Comparison of ENCODE assay signal across 1 cellular context in genomic region chr3:128707935-128708494, GRCh38.
A peak's percentile ranks its signal among the peaks of the same experiment; 100 is the strongest.
TF ChIP-seq lines count a peak whose summit lies in the region.

No MANE protein-coding gene starts in this region.

TF ChIP-seq in HepG2, 621 proteins besides CTCF, POLR2A, EP300 and RAD21 (continued from another document and continues in another):
- TF ChIP-seq CBX2 (IDR thresholded peaks at IDR 0.05; ENCODE audit: low read depth, low read length) (no peak), CBX2 (CRISPR knock-in tag; IDR thresholded peaks at IDR 0.05; ENCODE audit: low read depth) (no peak), THAP11 (CRISPR knock-in tag; IDR thresholded peaks at IDR 0.05) (peak; percentile 60; the same call in 1 of the 2 replicates), ZNF3 (CRISPR knock-in tag; IDR thresholded peaks at IDR 0.05) (peak; percentile 94), BCL6 (CRISPR knock-in tag; IDR thresholded peaks at IDR 0.05) (peak; percentile 66), MXD4 (CRISPR knock-in tag; IDR thresholded peaks at IDR 0.05) (peak; percentile 44; the same call in 1 of the 2 replicates), TFAP4 (IDR thresholded peaks at IDR 0.05; ENCODE audit: borderline replicate concordance, low read depth) (peak; percentile 36), PRDM4 (CRISPR knock-in tag; IDR thresholded peaks at IDR 0.05; ENCODE audit: borderline replicate concordance) (no peak), CREM (IDR thresholded peaks at IDR 0.05) (peak; percentile 66; the same call in 1 of the 2 replicates), CREM (CRISPR knock-in tag; IDR thresholded peaks at IDR 0.05) (no peak), ZSCAN29 (CRISPR knock-in tag; conservative IDR thresholded peaks at IDR 0.05) (0 out of 2 replicates have a peak, but pooled peaks have one; percentile 54), PBX2 (CRISPR knock-in tag; IDR thresholded peaks at IDR 0.05) (peak; percentile 80), ZNF235 (CRISPR knock-in tag; IDR thresholded peaks at IDR 0.05; ENCODE audit: borderline replicate concordance) (no peak), ZFP90 (CRISPR knock-in tag; IDR thresholded peaks at IDR 0.05; ENCODE audit: borderline replicate concordance) (0 out of 2 replicates have a peak, but pooled peaks have one; percentile 59), DNMT3B (CRISPR knock-in tag; conservative IDR thresholded peaks at IDR 0.05) (no peak), ZNF414 (CRISPR knock-in tag; IDR thresholded peaks at IDR 0.05) (0 out of 2 replicates have a peak, but pooled peaks have one; percentile 57), ZNF607 (CRISPR knock-in tag; IDR thresholded peaks at IDR 0.05; ENCODE audit: borderline replicate concordance) (no peak; the same call in 1 of the 2 replicates), FOXK2 (IDR thresholded peaks at IDR 0.05) (peak; percentile 81), TBX2 (CRISPR knock-in tag; IDR thresholded peaks at IDR 0.05; ENCODE audit: borderline replicate concordance) (peak; percentile 84), ZNF709 (CRISPR knock-in tag; IDR thresholded peaks at IDR 0.05) (no peak), SRY (CRISPR knock-in tag; IDR thresholded peaks at IDR 0.05) (no peak; the same call in 1 of the 2 replicates), RFX3 (CRISPR knock-in tag; IDR thresholded peaks at IDR 0.05) (no peak), MLXIP (CRISPR knock-in tag; IDR thresholded peaks at IDR 0.05; ENCODE audit: borderline replicate concordance) (no peak), POGZ (CRISPR knock-in tag; IDR thresholded peaks at IDR 0.05) (peak; percentile 42; the same call in 1 of the 2 replicates), POGK (CRISPR knock-in tag; conservative IDR thresholded peaks at IDR 0.05) (0 out of 2 replicates have a peak, but pooled peaks have one; percentile 35), ZBTB20 (CRISPR knock-in tag; IDR thresholded peaks at IDR 0.05; ENCODE audit: borderline replicate concordance, low read depth) (peak; percentile 69; the same call in 1 of the 2 replicates), PHF21A (CRISPR knock-in tag; IDR thresholded peaks at IDR 0.05) (peak; percentile 64), ZFAT (CRISPR knock-in tag; conservative IDR thresholded peaks at IDR 0.05) (no peak), TRIM22 (IDR thresholded peaks at IDR 0.05) (no peak), FOXO1 (CRISPR knock-in tag; IDR thresholded peaks at IDR 0.05) (peak; percentile 65; the same call in 1 of the 2 replicates), ZNF501 (CRISPR knock-in tag; IDR thresholded peaks at IDR 0.05) (peak; percentile 80), RARG (CRISPR knock-in tag; IDR thresholded peaks at IDR 0.05; ENCODE audit: low read depth) (no peak), KDM4B (CRISPR knock-in tag; IDR thresholded peaks at IDR 0.05) (no peak), FLYWCH1 (CRISPR knock-in tag; IDR thresholded peaks at IDR 0.05) (peak; percentile 22; the same call in 1 of the 2 replicates), HNF4G (IDR thresholded peaks at IDR 0.05; ENCODE audit: borderline replicate concordance, low read depth, low read length) (peak; percentile 69), HNF4G (CRISPR knock-in tag; IDR thresholded peaks at IDR 0.05; ENCODE audit: borderline replicate concordance, low read depth) (no peak; the same call in 1 of the 2 replicates), RBFOX2 (IDR thresholded peaks at IDR 0.05; ENCODE audit: low read depth, low read length) (no peak), GFI1 (CRISPR knock-in tag; IDR thresholded peaks at IDR 0.05; ENCODE audit: borderline replicate concordance) (peak; percentile 81; the same call in 1 of the 2 replicates), BRF2 (CRISPR knock-in tag; IDR thresholded peaks at IDR 0.05) (no peak), ZBTB21 (CRISPR knock-in tag; IDR thresholded peaks at IDR 0.05) (no peak; the same call in 1 of the 2 replicates), SKI (IDR thresholded peaks at IDR 0.05; ENCODE audit: partially characterized antibody) (peak; percentile 90), PITX1 (CRISPR knock-in tag; IDR thresholded peaks at IDR 0.05) (peak; percentile 66; the same call in 1 of the 2 replicates), CSRNP1 (CRISPR knock-in tag; IDR thresholded peaks at IDR 0.05) (0 out of 2 replicates have a peak, but pooled peaks have one; percentile 53), ASH2L (IDR thresholded peaks at IDR 0.05; ENCODE audit: insufficient read length, low read depth, low read length) (peak; percentile 35), FOXA3 (CRISPR knock-in tag; IDR thresholded peaks at IDR 0.05) (peak; percentile 92), TARDBP (CRISPR knock-in tag; IDR thresholded peaks at IDR 0.05) (peak; percentile 87), MIXL1 (CRISPR knock-in tag; IDR thresholded peaks at IDR 0.05) (peak; percentile 88), ESRRA (CRISPR knock-in tag; IDR thresholded peaks at IDR 0.05; ENCODE audit: low read depth) (0 out of 2 replicates have a peak, but pooled peaks have one; percentile 52), HNRNPUL1 (IDR thresholded peaks at IDR 0.05; ENCODE audit: low read depth, low read length) (no peak), ZNF616 (CRISPR knock-in tag; IDR thresholded peaks at IDR 0.05; ENCODE audit: low read depth) (no peak), SALL1 (CRISPR knock-in tag; IDR thresholded peaks at IDR 0.05) (peak; percentile 85), SYNCRIP (IDR thresholded peaks at IDR 0.05; ENCODE audit: insufficient read depth, low read depth, low read length) (no peak), ZFP82 (CRISPR knock-in tag; IDR thresholded peaks at IDR 0.05; ENCODE audit: borderline replicate concordance) (peak; percentile 90), ZNF670 (CRISPR knock-in tag; IDR thresholded peaks at IDR 0.05; ENCODE audit: borderline replicate concordance) (peak; percentile 84; the same call in 1 of the 2 replicates), ZNF292 (CRISPR knock-in tag; IDR thresholded peaks at IDR 0.05; ENCODE audit: borderline replicate concordance, low read depth) (0 out of 2 replicates have a peak, but pooled peaks have one; percentile 50), ZNF460 (CRISPR knock-in tag; IDR thresholded peaks at IDR 0.05; ENCODE audit: borderline replicate concordance) (peak; percentile 57; the same call in 1 of the 2 replicates), ZNF430 (CRISPR knock-in tag; IDR thresholded peaks at IDR 0.05) (no peak), SMARCC2 (IDR thresholded peaks at IDR 0.05) (no peak)
